In genomic region chr3:62875103-62876002, GRCh38 we compare ENCODE assay signal across 1 cellular context.
TF ChIP-seq lines count a peak whose summit lies in the region.

CADPS (minus strand) TSS chr3:62875416; CDS start chr3:62875029, 387 bp downstream.

TF ChIP-seq in WTC11, 78 proteins besides CTCF, POLR2A, EP300 and RAD21 (continued from another document):
- no peak for TF ChIP-seq E2F5 (CRISPR knock-in tag; IDR thresholded peaks at IDR 0.05)
